13 cellular contexts compared by ENCODE assay signal in genomic region chr22:40401981-40402406, GRCh38. TPM values are rescaled to one million over a fixed set of nuclear protein-coding genes. Genes with fewer than 3 reads are reported as not detected.
A peak's percentile ranks its signal among the peaks of the same experiment; 100 is the strongest.
DNase-seq lines count a peak whose midpoint lies in the region; ATAC-seq and TF ChIP-seq lines count a peak whose summit lies in the region.
"Had no signal": no experiment of that assay in that cellular context is flagged by ENCODE, and none has a peak within 500 bp of the region (broad histone marks: within the 10 kb centered on the region; RNA-seq: fewer than 3 reads in every experiment).

No MANE protein-coding gene starts in this region.

- peak; percentile 48 for DNase-seq in activated CD4-positive, alpha-beta T cell treated with anti-CD3 and anti-CD28 coated beads for 36 hours
- DNase-seq in activated CD4-positive, alpha-beta T cell treated with anti-CD3 and anti-CD28 coated beads for 1 hour: no peak
- peak; percentile 31 for DNase-seq in Jurkat, Clone E6-1 (ENCODE audit: low read depth, low spot score)
- peak in 1 of 2 donors; percentile 54 for DNase-seq in activated naive CD4-positive, alpha-beta T cell treated with anti-CD3 and anti-CD28 coated beads, Interleukin-2, amount 50 U/mL, for 72 hours (ENCODE audit: low spot score in 2 of 2)
- no peak for DNase-seq in spleen
- DNase-seq in NCI-H1694 (lab: John Stamatoyannopoulos, UW): no peak
- DNase-seq: NCI-H1417, SJCRH30 had no signal

- WGBS in spleen, 5 donors: 64 to 85% (median 80%) methylated on average over 8 of the region's 8 CpGs

- H3K4me3 Mint-ChIP-seq in activated CD4-positive, alpha-beta T cell treated with anti-CD3 and anti-CD28 coated beads for 36 hours: peak overlapping the region; percentile 12
- H3K4me3 Mint-ChIP-seq: nephron had no signal

- H3K9me3 Mint-ChIP-seq in activated CD4-positive, alpha-beta T cell treated with anti-CD3 and anti-CD28 coated beads for 36 hours (ENCODE audit: low read depth): no peaks in the 10 kb centered on the region
- H3K9me3 Mint-ChIP-seq in activated naive CD4-positive, alpha-beta T cell treated with anti-CD3 and anti-CD28 coated beads, Interleukin-2, amount 50 U/mL, for 72 hours: peaks cover 0 to 4% of the 10 kb centered on the region in 2 donors
- H3K9me3 Mint-ChIP-seq: nephron had no signal

- peaks cover 41 to 74% (median 60%) of the 10 kb centered on the region in 6 donors for H3K4me1 ChIP-seq in spleen
- H3K4me1 ChIP-seq: SJCRH30 had no signal

- peak overlapping the region; percentile 29 to 93 (median 73) for H3K27ac ChIP-seq in spleen
- H3K27ac ChIP-seq: right atrium auricular region, SJCRH30 had no signal

- CTCF ChIA-PET in activated CD4-positive, alpha-beta T cell treated with anti-CD3 and anti-CD28 coated beads for 36 hours (lab: Charles Lee): interaction anchor here (0.5 to 1.4 kb wide), 6 partner anchors 17 to 244 kb away, joined by 3 to 4 read pairs (median 4); no protein-coding TSS in a partner anchor

- H3K4me1 Mint-ChIP-seq in activated CD4-positive, alpha-beta T cell treated with anti-CD3 and anti-CD28 coated beads for 36 hours: peaks cover 62% of the 10 kb centered on the region

- peaks cover 35% of the 10 kb centered on the region for H3K36me3 Mint-ChIP-seq in activated CD4-positive, alpha-beta T cell treated with anti-CD3 and anti-CD28 coated beads for 36 hours (ENCODE audit: low read depth)
- H3K36me3 Mint-ChIP-seq in activated naive CD4-positive, alpha-beta T cell treated with anti-CD3 and anti-CD28 coated beads, Interleukin-2, amount 50 U/mL, for 72 hours: peaks cover 12 to 29% of the 10 kb centered on the region in 2 donors

- peak; percentile 57 for ATAC-seq in activated CD4-positive, alpha-beta T cell treated with anti-CD3 and anti-CD28 coated beads for 36 hours
- ATAC-seq in activated naive CD4-positive, alpha-beta T cell treated with anti-CD3 and anti-CD28 coated beads, Interleukin-2, amount 50 U/mL, for 72 hours: peak; percentile 29 to 50
- ATAC-seq in GM19035 (IDR thresholded peaks at IDR 0.05; ENCODE audit: unreplicated experiment) (no peak), GM21367 (IDR thresholded peaks at IDR 0.05; ENCODE audit: unreplicated experiment) (no peak)
- ATAC-seq: K562 had no signal

- peaks cover 0 to 64% (median 43%) of the 10 kb centered on the region in 6 donors for H3K36me3 ChIP-seq in spleen

- H3K27me3 Mint-ChIP-seq in activated CD4-positive, alpha-beta T cell treated with anti-CD3 and anti-CD28 coated beads for 36 hours: no peaks in the 10 kb centered on the region

- intact Hi-C loops in activated CD4-positive, alpha-beta T cell treated with anti-CD3 and anti-CD28 coated beads for 36 hours (cut with DNase I, micrococcal nuclease): no loop called here
- intact Hi-C loops in spleen (cut with DNase I; ENCODE audit: low total_unique reads): no loop called here

- peak overlapping the region; percentile 20 for H3K4me3 ChIP-seq in Jurkat, Clone E6-1 (ENCODE audit: low read length)
- H3K4me3 ChIP-seq in spleen: peak overlapping the region in 1 of 8 donors; percentile 33
- H3K4me3 ChIP-seq: K562, right atrium auricular region, SJCRH30 had no signal

- H3K27ac Mint-ChIP-seq in activated CD4-positive, alpha-beta T cell treated with anti-CD3 and anti-CD28 coated beads for 36 hours: peak overlapping the region; percentile 86
- peak overlapping the region; percentile 89 to 94 for H3K27ac Mint-ChIP-seq in activated naive CD4-positive, alpha-beta T cell treated with anti-CD3 and anti-CD28 coated beads, Interleukin-2, amount 50 U/mL, for 72 hours
- H3K27ac Mint-ChIP-seq: nephron had no signal

- no peaks in the 10 kb centered on the region for H3K9me3 ChIP-seq in spleen
- H3K9me3 ChIP-seq: right atrium auricular region, SJCRH30 had no signal

- TF ChIP-seq CTCF in spleen (IDR thresholded peaks at IDR 0.05 in 8 of 11, conservative IDR thresholded peaks at IDR 0.05 in 3 of 11): no peak

- POLR2A ChIA-PET in activated CD4-positive, alpha-beta T cell treated with anti-CD3 and anti-CD28 coated beads for 36 hours (lab: Charles Lee): interaction anchor here (0.5 to 1.0 kb wide), 2 partner anchors 35 to 491 kb away, joined by 3 to 4 read pairs; no protein-coding TSS in a partner anchor

- TF ChIP-seq POLR2A in spleen (IDR thresholded peaks at IDR 0.05): no peak

- H3K27me3 ChIP-seq in spleen (replicated peaks in 1 of 7): no peaks in the 10 kb centered on the region
- H3K27me3 ChIP-seq: right atrium auricular region, SJCRH30 had no signal

RNA-seq across cellular contexts. Expression of gene SGSM3, which starts 31.6 kb away (rescaled TPM):
- total RNA-seq in activated CD4-positive, alpha-beta T cell treated with anti-CD3 and anti-CD28 coated beads for 36 hours: 10 to 100 TPM; 52.7 to 53.4 TPM
- polyA plus RNA-seq in Jurkat, Clone E6-1 (2012; ENCODE audit: insufficient read depth, insufficient read length): 91.5 TPM
- 10 to 100 TPM; 31.8 to 50.2 TPM for total RNA-seq in activated naive CD4-positive, alpha-beta T cell treated with anti-CD3 and anti-CD28 coated beads, Interleukin-2, amount 50 U/mL, for 72 hours
- 10 to 100 TPM; 56.3 to 99.3 (median 88.2) TPM for total RNA-seq in spleen
- 100 to 1,000 TPM; 100 to 176 (median 161) TPM for polyA plus RNA-seq in spleen

RNA-seq across cellular contexts. Expression of gene ADSL, which starts 55.7 kb away (rescaled TPM):
- 100 to 1,000 TPM; 125 to 172 TPM for total RNA-seq in activated CD4-positive, alpha-beta T cell treated with anti-CD3 and anti-CD28 coated beads for 36 hours
- 224 TPM for polyA plus RNA-seq in Jurkat, Clone E6-1 (2012; ENCODE audit: insufficient read depth, insufficient read length)
- total RNA-seq in activated naive CD4-positive, alpha-beta T cell treated with anti-CD3 and anti-CD28 coated beads, Interleukin-2, amount 50 U/mL, for 72 hours: 100 to 1,000 TPM in 1 of 2 donors, 10 to 100 TPM in 1; 97.4 to 135 TPM
- 10 to 100 TPM; 40.4 to 77.7 (median 55.0) TPM for total RNA-seq in spleen
- polyA plus RNA-seq in spleen: 10 to 100 TPM; 39.1 to 52.5 (median 43.3) TPM

Comparison
In these comparisons a context has a peak if more than half of its experiments do, and no peak if none do; other contexts are left out.
1. DNase-seq: peak in activated CD4-positive, alpha-beta T cell treated with anti-CD3 and anti-CD28 coated beads for 36 hours (single experiment) and Jurkat, Clone E6-1 (single experiment); none in activated CD4-positive, alpha-beta T cell treated with anti-CD3 and anti-CD28 coated beads for 1 hour (single experiment), spleen (single experiment) and NCI-H1694 (single experiment).
2. ATAC-seq: peak in activated CD4-positive, alpha-beta T cell treated with anti-CD3 and anti-CD28 coated beads for 36 hours (single experiment) and activated naive CD4-positive, alpha-beta T cell treated with anti-CD3 and anti-CD28 coated beads, Interleukin-2, amount 50 U/mL, for 72 hours (2 of 2); none in GM19035 (single experiment) and GM21367 (single experiment).